ENCODE assay signal across 21 cellular contexts in genomic region chr16:54605536-54606066, GRCh38.
DNase-seq lines count a peak whose midpoint lies in the region; ATAC-seq, FAIRE-seq and TF ChIP-seq lines count a peak whose summit lies in the region.
"Had no signal": no experiment of that assay in that cellular context is flagged by ENCODE, and none has a peak within 500 bp of the region (broad histone marks: within the 10 kb centered on the region; RNA-seq: fewer than 3 reads in every experiment).

No MANE protein-coding gene starts in this region.

- in situ Hi-C loops in K562 (cut with MboI), result no loop called here

- POLR2A ChIA-PET in A549 (lab: Yijun Ruan, JAX) (no interaction called here), HEK293 (lab: Yijun Ruan, JAX) (no interaction called here), K562 (lab: Yijun Ruan, JAX) (no interaction called here)

- no peak overlapping the region for H3K4me2 ChIP-seq in A549
- H3K4me2 ChIP-seq in K562 (ENCODE audit: insufficient read depth, low read length), result no peak overlapping the region
- H3K4me2 ChIP-seq: BLaER1 treated with 17β-estradiol and CSF1 and Interleukin-3, amounts not matched to agents 10 nM and 100 nM had no signal

- TF ChIP-seq EP300 in A549 (IDR thresholded peaks at IDR 0.05) (no peak), K562 (IDR thresholded peaks at IDR 0.05; ENCODE audit: low read length) (no peak)

- no peak for DNase-seq in A549 (ENCODE audit: low read depth in 1 of 2, low spot score in 1 of 2)
- no peak for DNase-seq in K562 (ENCODE audit: extremely low read depth in 1 of 4, low spot score in 3 of 4)
- no peak for DNase-seq in activated T-helper 2 cell treated with anti-CD3 and anti-CD28 coated beads, Interferon-gamma antibody, Interleukin-2, Interleukin-4, amounts not matched to agents 10 μg/mL and 5 μg/mL and 100 μg/mL, durations not matched to agents 14 hours and 24 hours and 36 hours (ENCODE audit: low spot score)
- no peak for DNase-seq in NCI-H1048 (lab: John Stamatoyannopoulos, UW)
- DNase-seq: 8988T; AML-193; Caco-2; Calu3; CD4-positive, alpha-beta T cell; CD8-positive, alpha-beta T cell; DMS79 treated with DMSO at 0.1 percent for 48 hours; GF-D8 had no signal

- H3K4me3 Mint-ChIP-seq in activated T-helper 2 cell treated with anti-CD3 and anti-CD28 coated beads, Interferon-gamma antibody, Interleukin-2, Interleukin-4, amounts not matched to agents 10 μg/mL and 5 μg/mL and 100 μg/mL, durations not matched to agents 14 hours and 24 hours and 36 hours (ENCODE audit: low read depth), result no peak overlapping the region
- H3K4me3 Mint-ChIP-seq: B cell; CD4-positive, alpha-beta T cell; CD8-positive, alpha-beta T cell had no signal

- H3K36me3 Mint-ChIP-seq in activated T-helper 2 cell treated with anti-CD3 and anti-CD28 coated beads, Interferon-gamma antibody, Interleukin-2, Interleukin-4, amounts not matched to agents 10 μg/mL and 5 μg/mL and 100 μg/mL, durations not matched to agents 14 hours and 24 hours and 36 hours (ENCODE audit: low read depth), result no peaks in the 10 kb centered on the region
- H3K36me3 Mint-ChIP-seq: CD8-positive, alpha-beta T cell had no signal

- TF ChIP-seq RAD21 in A549 (conservative IDR thresholded peaks at IDR 0.05 in 1 of 2, IDR thresholded peaks at IDR 0.05 in 1 of 2) (no peak), K562 (CRISPR knock-in tag; conservative IDR thresholded peaks at IDR 0.05 in 1 of 2, IDR thresholded peaks at IDR 0.05 in 1 of 2) (no peak)

- no peaks in the 10 kb centered on the region for H4K20me1 ChIP-seq in K562 (replicated peaks; ENCODE audit: control insufficient read depth, insufficient read depth, low read length)
- H4K20me1 ChIP-seq: BLaER1 treated with 17β-estradiol and CSF1 and Interleukin-3, amounts not matched to agents 10 nM and 100 nM had no signal

- no peak overlapping the region for H3K9ac ChIP-seq in K562 (ENCODE audit: insufficient read depth in 1 of 2, low read depth in 2 of 2, low read length in 2 of 2)
- H3K9ac ChIP-seq: BLaER1 treated with 17β-estradiol and CSF1 and Interleukin-3, amounts not matched to agents 10 nM and 100 nM had no signal

- H3K9me1 ChIP-seq in K562 (ENCODE audit: control insufficient read depth, insufficient read depth, low read length), result no peaks in the 10 kb centered on the region

- BruUV-seq in K562 (replicated peaks; lab: Mats Ljungman, UMichigan), result no TSS peak

- CTCF ChIA-PET in A549 (lab: Yijun Ruan, JAX), result no interaction called here
- CTCF ChIA-PET in HEK293 (lab: Yijun Ruan, JAX), result no interaction called here
- CTCF ChIA-PET in K562 (lab: Yijun Ruan, JAX; ENCODE audit: low intra/inter-chr PET ratio), result no interaction called here

- no peaks in the 10 kb centered on the region for H3K79me2 ChIP-seq in K562 (ENCODE audit: control insufficient read depth, insufficient read depth, low read length)

- TF ChIP-seq CTCF in A549 (IDR thresholded peaks at IDR 0.05), result no peak
- no peak for TF ChIP-seq CTCF in HEK293 (tag by site-specific recombination; IDR thresholded peaks at IDR 0.05)
- no peak for TF ChIP-seq CTCF in K562 (IDR thresholded peaks at IDR 0.05 in 2 of 3, conservative IDR thresholded peaks at IDR 0.05 in 1 of 3; ENCODE audit: insufficient read depth in 2 of 3, low read depth in 1 of 3, low read length in 3 of 3)

- H3K27ac ChIP-seq in A549, result no peak overlapping the region
- no peak overlapping the region for H3K27ac ChIP-seq in HEK293 (ENCODE audit: extremely low read depth, low read depth, low read length)
- H3K27ac ChIP-seq in K562 (ENCODE audit: extremely low read depth, low read depth, low read length), result no peak overlapping the region
- H3K27ac ChIP-seq: BLaER1 treated with 17β-estradiol and CSF1 and Interleukin-3, amounts not matched to agents 10 nM and 100 nM; C4-2B had no signal

- H3K4me1 ChIP-seq in A549 (no peaks in the 10 kb centered on the region), HEK293 (ENCODE audit: control insufficient read depth, insufficient read depth, low read length) (no peaks in the 10 kb centered on the region), K562 (replicated peaks in 1 of 2; ENCODE audit: control insufficient read depth in 2 of 2, insufficient read depth in 2 of 2, low read length in 2 of 2) (no peaks in the 10 kb centered on the region)
- H3K4me1 ChIP-seq: BLaER1 treated with 17β-estradiol and CSF1 and Interleukin-3, amounts not matched to agents 10 nM and 100 nM; Caco-2 had no signal

- H3K27me3 ChIP-seq in K562 (ENCODE audit: control insufficient read depth in 2 of 2, insufficient read depth in 2 of 2, low read length in 2 of 2), result no peaks in the 10 kb centered on the region
- H3K27me3 ChIP-seq: BLaER1 treated with 17β-estradiol and CSF1 and Interleukin-3, amounts not matched to agents 10 nM and 100 nM had no signal

- ATAC-seq in A549 (no peak), K562 (no peak)
- ATAC-seq: CD8-positive, alpha-beta T cell had no signal

- intact Hi-C loops in K562 (cut with micrococcal nuclease), result no loop called here
- intact Hi-C loops in activated T-helper 2 cell treated with anti-CD3 and anti-CD28 coated beads, Interferon-gamma antibody, Interleukin-2, Interleukin-4, amounts not matched to agents 10 μg/mL and 5 μg/mL and 100 μg/mL, durations not matched to agents 14 hours and 24 hours and 36 hours (cut with micrococcal nuclease), result no loop called here

- H2AFZ ChIP-seq in K562 (ENCODE audit: low read depth, low read length), result no peak overlapping the region

- H3K4me1 Mint-ChIP-seq in activated T-helper 2 cell treated with anti-CD3 and anti-CD28 coated beads, Interferon-gamma antibody, Interleukin-2, Interleukin-4, amounts not matched to agents 10 μg/mL and 5 μg/mL and 100 μg/mL, durations not matched to agents 14 hours and 24 hours and 36 hours (ENCODE audit: low read depth), result no peaks in the 10 kb centered on the region
- H3K4me1 Mint-ChIP-seq: B cell had no signal

- H3K36me3 ChIP-seq in HEK293 (ENCODE audit: control insufficient read depth in 2 of 2, insufficient read depth in 1 of 2, low read length in 2 of 2) (no peaks in the 10 kb centered on the region), K562 (ENCODE audit: control insufficient read depth, insufficient read depth, low read length) (no peaks in the 10 kb centered on the region)
- H3K36me3 ChIP-seq: BLaER1 treated with 17β-estradiol and CSF1 and Interleukin-3, amounts not matched to agents 10 nM and 100 nM had no signal

- no peak for TF ChIP-seq POLR2A in A549 (IDR thresholded peaks at IDR 0.05; ENCODE audit: low read length)
- no peak for TF ChIP-seq POLR2A in K562 (conservative IDR thresholded peaks at IDR 0.05)

- WGBS in A549 (ENCODE audit: missing lambda C conversion rate), result 2% methylated on average over 1 of the region's 1 CpG
- WGBS in K562 (ENCODE audit: insufficient coverage, low coverage, missing lambda C conversion rate), result 0% methylated on average over 1 of the region's 1 CpG

- H3K9me3 Mint-ChIP-seq in activated T-helper 2 cell treated with anti-CD3 and anti-CD28 coated beads, Interferon-gamma antibody, Interleukin-2, Interleukin-4, amounts not matched to agents 10 μg/mL and 5 μg/mL and 100 μg/mL, durations not matched to agents 14 hours and 24 hours and 36 hours, result peaks cover 23% of the 10 kb centered on the region

- H3K27me3 Mint-ChIP-seq in activated T-helper 2 cell treated with anti-CD3 and anti-CD28 coated beads, Interferon-gamma antibody, Interleukin-2, Interleukin-4, amounts not matched to agents 10 μg/mL and 5 μg/mL and 100 μg/mL, durations not matched to agents 14 hours and 24 hours and 36 hours (ENCODE audit: low read depth), result no peaks in the 10 kb centered on the region
- H3K27me3 Mint-ChIP-seq: B cell had no signal

- no peak overlapping the region for H3K4me3 ChIP-seq in A549
- H3K4me3 ChIP-seq in HEK293 (ENCODE audit: low read depth, low read length), result no peak overlapping the region
- H3K4me3 ChIP-seq in K562, result no peak overlapping the region
- H3K4me3 ChIP-seq: BLaER1 treated with 17β-estradiol and CSF1 and Interleukin-3, amounts not matched to agents 10 nM and 100 nM had no signal

- H3K27ac Mint-ChIP-seq in activated T-helper 2 cell treated with anti-CD3 and anti-CD28 coated beads, Interferon-gamma antibody, Interleukin-2, Interleukin-4, amounts not matched to agents 10 μg/mL and 5 μg/mL and 100 μg/mL, durations not matched to agents 14 hours and 24 hours and 36 hours, result no peak overlapping the region
- H3K27ac Mint-ChIP-seq: B cell; CD4-positive, alpha-beta T cell; CD8-positive, alpha-beta T cell had no signal

- peaks cover 17% of the 10 kb centered on the region; the same call in 1 of the 3 replicates for H3K9me3 ChIP-seq in A549
- no peaks in the 10 kb centered on the region for H3K9me3 ChIP-seq in HEK293 (ENCODE audit: control insufficient read depth, insufficient read depth, low read depth, low read length)
- H3K9me3 ChIP-seq in K562 (replicated peaks; ENCODE audit: control insufficient read depth, insufficient read depth, low read depth, low read length), result no peaks in the 10 kb centered on the region

- FAIRE-seq in A549 (lab: Jason Lieb, UNC) (no peak), K562 (lab: Jason Lieb, UNC) (no peak)
- FAIRE-seq: A204.1, D721Med, G401.6, GM12891, GM19239 had no signal

TF ChIP-seq in A549, 52 proteins besides CTCF, POLR2A, EP300 and RAD21 (continues in another document):
- no peak for TF ChIP-seq HEYL (CRISPR knock-in tag; IDR thresholded peaks at IDR 0.05)
- TF ChIP-seq EHF (CRISPR knock-in tag; IDR thresholded peaks at IDR 0.05), result no peak
- TF ChIP-seq RNF2 (IDR thresholded peaks at IDR 0.05; ENCODE audit: borderline replicate concordance, low read depth), result no peak
- TF ChIP-seq KDM5A (IDR thresholded peaks at IDR 0.05), result no peak
- no peak for TF ChIP-seq ZFP36 (IDR thresholded peaks at IDR 0.05; ENCODE audit: borderline replicate concordance, partially characterized antibody)
- TF ChIP-seq MAFK (IDR thresholded peaks at IDR 0.05; ENCODE audit: partially characterized antibody), result peak; percentile 46

TF ChIP-seq in HEK293, 187 proteins besides CTCF, POLR2A, EP300 and RAD21 (continues in another document):
- no peak for TF ChIP-seq ZFP41 (tag by site-specific recombination; IDR thresholded peaks at IDR 0.05; ENCODE audit: borderline replicate concordance)

TF ChIP-seq in K562, 482 proteins besides CTCF, POLR2A, EP300 and RAD21:
- TF ChIP-seq C11orf30 (IDR thresholded peaks at IDR 0.05; ENCODE audit: low read depth) (peak; percentile 11; the same call in 1 of the 2 replicates), LCOR (CRISPR knock-in tag; IDR thresholded peaks at IDR 0.05) (no peak), MYC (IDR thresholded peaks at IDR 0.05; ENCODE audit: low read depth, low read length) (no peak), MYC (CRISPR knock-in tag; IDR thresholded peaks at IDR 0.05; ENCODE audit: borderline replicate concordance, low read depth) (no peak), ZNF316 (IDR thresholded peaks at IDR 0.05) (peak; percentile 67)
TF ChIP-seq in K562: peak in this region for 2.
